ENCODE assay signal across 8 cellular contexts in the genomic region with DNA sequence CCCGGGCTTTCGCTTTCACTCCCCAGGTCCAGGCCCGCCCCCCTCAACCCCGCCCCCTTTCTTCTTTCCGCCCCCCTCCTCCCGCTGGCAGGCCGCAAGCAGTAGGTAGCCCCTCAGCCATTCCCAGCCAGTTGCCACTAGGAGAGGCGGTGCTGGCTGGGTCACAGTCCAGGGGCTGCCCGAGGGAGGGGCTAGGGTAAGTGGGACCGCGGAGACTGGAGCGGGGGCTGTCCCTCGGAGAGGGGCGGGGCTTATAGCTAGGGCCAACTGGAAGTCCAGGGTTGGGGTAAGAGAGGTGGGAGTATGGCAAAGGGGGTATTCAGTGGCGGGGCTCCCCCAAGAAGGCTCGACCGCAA. TPM values are rescaled to one million over a fixed set of nuclear protein-coding genes. Genes with fewer than 3 reads are reported as not detected.
DNase-seq lines count a peak whose midpoint lies in the region; ATAC-seq and TF ChIP-seq lines count a peak whose summit lies in the region.

No MANE protein-coding gene starts in this region.

- TF ChIP-seq EP300 in neural cell (conservative IDR thresholded peaks at IDR 0.05; ENCODE audit: poor library complexity, severe bottlenecking), result no peak

- H3K4me3 Mint-ChIP-seq in stimulated activated naive CD8-positive, alpha-beta T cell treated with anti-CD3 and anti-CD28 coated beads, Interleukin-15, amount 100 ng/mL, for 72 hours, result peak overlapping the region; percentile 93 to 96

- H3K27ac ChIP-seq in neural cell (ENCODE audit: low read length), result peak overlapping the region; percentile 79

- H3K9me3 Mint-ChIP-seq in stimulated activated naive CD8-positive, alpha-beta T cell treated with anti-CD3 and anti-CD28 coated beads, Interleukin-15, amount 100 ng/mL, for 72 hours, result no peaks in the 10 kb centered on the region

- H3K27me3 ChIP-seq in HAP-1 (ENCODE audit: low read depth) (no peaks in the 10 kb centered on the region), neural cell (ENCODE audit: insufficient read depth, low read depth, low read length) (no peaks in the 10 kb centered on the region)

- DNase-seq in ELR (ENCODE audit: low read depth) (peak; percentile 97), HAP-1 (ENCODE audit: low spot score in 2 of 2) (peak; percentile 97 to 99), M059J (ENCODE audit: low read depth) (peak; percentile 97), SHP77 (lab: John Stamatoyannopoulos, UW) (peak; percentile 98 to 99), activated gamma-delta T cell (lab: John Stamatoyannopoulos, UW) (peak; percentile 67), fibroblast of villous mesenchyme (ENCODE audit: low read depth) (peak; percentile 98)
- DNase-seq in stimulated activated naive CD8-positive, alpha-beta T cell treated with anti-CD3 and anti-CD28 coated beads, Interleukin-15, amount 100 ng/mL, for 72 hours, result peak; percentile 96 to 98

- peak overlapping the region; percentile 95 for H2AFZ ChIP-seq in neural cell (ENCODE audit: low read depth, low read length)

- H3K27me3 Mint-ChIP-seq in stimulated activated naive CD8-positive, alpha-beta T cell treated with anti-CD3 and anti-CD28 coated beads, Interleukin-15, amount 100 ng/mL, for 72 hours, result no peaks in the 10 kb centered on the region

- peak overlapping the region; percentile 84 for H3K4me2 ChIP-seq in neural cell (ENCODE audit: low read length)

- H3K79me2 ChIP-seq in neural cell (replicated peaks; ENCODE audit: insufficient read depth, low read length), result peaks cover 9% of the 10 kb centered on the region

- no peak for TF ChIP-seq RAD21 in neural cell (conservative IDR thresholded peaks at IDR 0.05)

- H3K9me2 ChIP-seq in neural cell (ENCODE audit: insufficient read depth, low read length), result no peaks in the 10 kb centered on the region

- H3K4me1 ChIP-seq in HAP-1, result peaks cover 11% of the 10 kb centered on the region

- peak; percentile 81 for ATAC-seq in stimulated activated naive CD8-positive, alpha-beta T cell treated with anti-CD3 and anti-CD28 coated beads, Interleukin-15, amount 100 ng/mL, for 72 hours

- H3K9me3 ChIP-seq in HAP-1 (no peaks in the 10 kb centered on the region), neural cell (ENCODE audit: low read length) (no peaks in the 10 kb centered on the region)

- no peaks in the 10 kb centered on the region for H4K20me1 ChIP-seq in neural cell (ENCODE audit: insufficient read depth)

- H3K4me3 ChIP-seq in HAP-1 (peak overlapping the region; percentile 94), fibroblast of villous mesenchyme (ENCODE audit: low read depth, low read length) (peak overlapping the region; percentile 87), neural cell (ENCODE audit: low read length) (peak overlapping the region; percentile 97)

- H3K27ac Mint-ChIP-seq in stimulated activated naive CD8-positive, alpha-beta T cell treated with anti-CD3 and anti-CD28 coated beads, Interleukin-15, amount 100 ng/mL, for 72 hours, result peak overlapping the region; percentile 95 to 96

- TF ChIP-seq CTCF in fibroblast of villous mesenchyme (IDR thresholded peaks at IDR 0.05; ENCODE audit: insufficient read depth, low read depth, low read length) (no peak), neural cell (IDR thresholded peaks at IDR 0.05; ENCODE audit: poor library complexity, severe bottlenecking) (no peak)

- H3K36me3 ChIP-seq in HAP-1 (replicated peaks) (peaks cover 49% of the 10 kb centered on the region), neural cell (ENCODE audit: insufficient read depth, low read length) (no peaks in the 10 kb centered on the region)

- in situ Hi-C loops in HAP-1 (cut with MboI; ENCODE audit: low sequenced_read_pairs), result no loop called here

- peaks cover 85% of the 10 kb centered on the region for H3K4me1 Mint-ChIP-seq in stimulated activated naive CD8-positive, alpha-beta T cell treated with anti-CD3 and anti-CD28 coated beads, Interleukin-15, amount 100 ng/mL, for 72 hours

- peaks cover 3% of the 10 kb centered on the region for H3F3A ChIP-seq in neural cell (ENCODE audit: insufficient read depth, low read length, poor library complexity, severe bottlenecking)

- peak overlapping the region; percentile 79 for H3K9ac ChIP-seq in neural cell (ENCODE audit: low read length)

TF ChIP-seq in neural cell, 6 proteins besides CTCF, POLR2A, EP300 and RAD21:
- TF ChIP-seq TAF1 (IDR thresholded peaks at IDR 0.05; ENCODE audit: low read depth), result peak; percentile 32
- no peak for TF ChIP-seq SMC3 (conservative IDR thresholded peaks at IDR 0.05; ENCODE audit: poor library complexity)

RNA-seq across cellular contexts. Expression of a gene that starts 0.2 kb away (rescaled TPM):
- 342 and 389 TPM in 2 replicates for total RNA-seq in M059J (2014; rRNA removed; shearing (Covaris generic))
- 141 and 151 TPM in 2 replicates for total RNA-seq in fibroblast of villous mesenchyme
- 69.1 and 73.3 TPM in 2 replicates for polyA plus RNA-seq in neural cell
- polyA minus RNA-seq in neural cell, result 12.2 and 13.9 TPM in 2 replicates

RNA-seq across cellular contexts. Expression of a gene that starts 0.7 kb away (rescaled TPM):
- 64.9 and 68.0 TPM in 2 replicates for total RNA-seq in M059J (2014; rRNA removed; shearing (Covaris generic))
- total RNA-seq in fibroblast of villous mesenchyme, result 37.4 and 38.0 TPM in 2 replicates
- polyA plus RNA-seq in neural cell, result 69.6 and 98.7 TPM in 2 replicates
- polyA minus RNA-seq in neural cell, result 40.2 and 42.1 TPM in 2 replicates

RNA-seq across cellular contexts. Expression of a gene that starts 5.2 kb away (rescaled TPM):
- total RNA-seq in M059J (2014; rRNA removed; shearing (Covaris generic)), result 30.1 and 30.6 TPM in 2 replicates
- 9.9 and 17.4 TPM in 2 replicates for total RNA-seq in fibroblast of villous mesenchyme
- 45.1 and 54.6 TPM in 2 replicates for polyA plus RNA-seq in neural cell
- 11.9 and 19.2 TPM in 2 replicates for polyA minus RNA-seq in neural cell

RNA-seq across cellular contexts. Expression of a gene that starts 10.6 kb away (rescaled TPM):
- 358 and 437 TPM in 2 replicates for total RNA-seq in M059J (2014; rRNA removed; shearing (Covaris generic))
- total RNA-seq in fibroblast of villous mesenchyme, result 95.7 and 147 TPM in 2 replicates
- polyA plus RNA-seq in neural cell, result 39.5 and 55.8 TPM in 2 replicates
- 14.6 and 16.9 TPM in 2 replicates for polyA minus RNA-seq in neural cell

RNA-seq across cellular contexts. Expression of a gene that starts 14.5 kb away (rescaled TPM):
- total RNA-seq in M059J (2014; rRNA removed; shearing (Covaris generic)), result 153 and 160 TPM in 2 replicates
- total RNA-seq in fibroblast of villous mesenchyme, result 67.6 and 96.7 TPM in 2 replicates
- polyA plus RNA-seq in neural cell, result 5.9 and 19.6 TPM in 2 replicates
- 2.7 and 4.6 TPM in 2 replicates for polyA minus RNA-seq in neural cell

Comparison
In these comparisons a context has a peak if more than half of its experiments do, and no peak if none do; other contexts are left out.
1. Peak in every context shown above with its lines: DNase-seq, ATAC-seq, H3K4me3 ChIP-seq and H3K27ac ChIP-seq.